Comparison of ENCODE assay signal across 8 cellular contexts in the genomic region with DNA sequence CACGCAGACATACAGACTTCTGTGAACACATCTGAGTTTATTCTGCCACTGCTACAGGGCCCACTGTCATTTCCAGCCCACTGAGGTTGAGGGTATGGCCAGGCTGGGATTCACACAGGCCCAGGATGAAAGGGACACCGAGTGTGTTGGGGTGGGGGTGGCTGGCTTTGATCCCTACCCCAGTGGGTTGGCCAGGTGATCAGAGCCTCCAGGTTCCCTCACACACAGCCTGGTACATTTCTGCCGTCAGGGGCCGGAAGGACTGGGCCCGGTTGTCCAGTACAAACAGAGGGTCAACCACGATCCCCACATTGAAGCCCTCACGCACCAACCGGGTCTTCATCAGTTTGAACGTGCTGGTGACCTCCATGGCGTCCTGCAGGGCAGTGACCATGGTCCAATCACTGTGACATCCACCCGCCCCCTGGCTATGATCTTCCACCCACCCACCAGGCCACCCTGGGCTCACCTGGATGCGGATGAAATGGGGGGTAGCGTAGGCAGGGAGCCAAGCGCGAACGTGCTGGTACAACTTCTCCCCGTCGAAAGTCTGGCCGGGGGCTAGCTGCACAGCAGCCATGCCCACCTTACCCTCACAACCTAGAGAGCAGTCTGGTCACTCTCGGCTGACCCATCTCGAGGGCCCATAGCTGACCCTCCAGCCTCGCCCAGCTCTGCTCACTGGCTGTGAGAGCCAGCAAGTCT. TPM values are rescaled to one million over a fixed set of nuclear protein-coding genes. Genes with fewer than 3 reads are reported as not detected.
DNase-seq lines count a peak whose midpoint lies in the region; ATAC-seq and TF ChIP-seq lines count a peak whose summit lies in the region.

No MANE protein-coding gene starts in this region.

- H3K4me1 ChIP-seq in Panc1 (ENCODE audit: control insufficient read depth, insufficient read depth, low read length) (peaks cover 6% of the 10 kb centered on the region; the same call in 1 of the 2 replicates), psoas muscle (peaks cover 19% of the 10 kb centered on the region)

- H3K9me3 ChIP-seq in Panc1 (ENCODE audit: control insufficient read depth, insufficient read depth, low read depth, low read length) (no peaks in the 10 kb centered on the region), psoas muscle (no peaks in the 10 kb centered on the region)

- ATAC-seq in GM18511 (IDR thresholded peaks at IDR 0.05; ENCODE audit: unreplicated experiment) (peak; percentile 18), Panc1 (no peak; the same call in 1 of the 2 replicates), psoas muscle (peak; percentile 3 to 16 (median 8)), HG03378 (IDR thresholded peaks at IDR 0.05; ENCODE audit: unreplicated experiment) (no peak)

- peak overlapping the region; percentile 85 for H3K27ac ChIP-seq in Panc1 (ENCODE audit: low read length)
- peak overlapping the region; percentile 82 for H3K27ac ChIP-seq in psoas muscle

- BruUV-seq in Panc1 (replicated peaks; lab: Mats Ljungman, UMichigan), result no TSS peak

- WGBS in psoas muscle, 3 donors, result 51 to 58% (median 54%) methylated on average over 22 of the region's 22 CpGs

- POLR2A ChIA-PET in Panc1 (lab: Charles Lee), result interaction anchor here (1.0 kb wide), 1 partner anchor 10 kb away, joined by 3 read pairs; no protein-coding TSS in a partner anchor

- DNase-seq in Panc1 (ENCODE audit: low read depth, low spot score) (no peak), fibroblast of mammary gland (ENCODE audit: low read depth) (no peak), psoas muscle (peak in 1 of 2 donors; percentile 70), medulla oblongata (ENCODE audit: extremely low spot score) (no peak), NCI-H2196 treated with DMSO at 0.1 percent for 48 hours (lab: John Stamatoyannopoulos, UW; ENCODE audit: unreplicated experiment) (no peak), DMS53 (lab: John Stamatoyannopoulos, UW) (no peak)

- H3K36me3 ChIP-seq in Panc1 (ENCODE audit: control insufficient read depth, insufficient read depth, low read length) (peaks cover 3% of the 10 kb centered on the region; the same call in 1 of the 2 replicates), psoas muscle (ENCODE audit: insufficient read depth in 1 of 2, low read depth in 1 of 2) (no peaks in the 10 kb centered on the region)

- in situ Hi-C loops in Panc1 (cut with HindIII; ENCODE audit: low pct_unique_long_range_greater_than_20kb, low sequenced_read_pairs), result no loop called here

- TF ChIP-seq CTCF in Panc1 (IDR thresholded peaks at IDR 0.05) (no peak), fibroblast of mammary gland (conservative IDR thresholded peaks at IDR 0.05; ENCODE audit: control insufficient read depth, insufficient read depth, low read depth, low read length) (no peak), psoas muscle (IDR thresholded peaks at IDR 0.05) (no peak)

- H3K4me3 ChIP-seq in Panc1 (ENCODE audit: low read depth in 2 of 2, low read length in 2 of 2) (peak overlapping the region; percentile 65 to 83), fibroblast of mammary gland (ENCODE audit: control insufficient read depth, low read depth, low read length) (peak overlapping the region; percentile 54), psoas muscle (peak overlapping the region; percentile 68)

- H3K27me3 ChIP-seq in Panc1 (ENCODE audit: control insufficient read depth, insufficient read depth, low read length) (no peaks in the 10 kb centered on the region), psoas muscle (ENCODE audit: insufficient read depth in 3 of 3, low read length in 2 of 3) (no peaks in the 10 kb centered on the region)

- intact Hi-C loops in Panc1 (cut with micrococcal nuclease; ENCODE audit: unreplicated experiment), result no loop called here
- intact Hi-C loops in psoas muscle (cut with DNase I), result no loop called here

- CTCF ChIA-PET in Panc1 (lab: Charles Lee), result no interaction called here

RNA-seq across cellular contexts. Expression of gene SLC27A5, which starts 13.3 kb away (rescaled TPM):
- 10.7 TPM for total RNA-seq in Panc1 (2021; ENCODE audit: unreplicated experiment)
- 34.8 TPM for polyA plus RNA-seq in Panc1 (2012; ENCODE audit: insufficient read length)
- total RNA-seq in psoas muscle, result 1 to 10 TPM; 3.1 to 6.6 (median 4.0) TPM
- 10 to 100 TPM in 2 of 3 donors, 1 to 10 TPM in 1; 6.1 to 11.0 (median 10.6) TPM for polyA plus RNA-seq in psoas muscle

RNA-seq across cellular contexts. Expression of gene ZBTB45, which starts 21.1 kb away (rescaled TPM):
- 24.7 TPM for total RNA-seq in Panc1 (2021; ENCODE audit: unreplicated experiment)
- polyA plus RNA-seq in Panc1 (2012; ENCODE audit: insufficient read length), result 33.6 TPM
- 10 to 100 TPM in 1 of 4 donors, 1 to 10 TPM in 3; 7.7 to 13.0 (median 9.9) TPM for total RNA-seq in psoas muscle
- polyA plus RNA-seq in psoas muscle, result 10 to 100 TPM in 1 of 3 donors, 1 to 10 TPM in 2; 6.2 to 12.5 (median 8.5) TPM

RNA-seq across cellular contexts. Expression of gene ZNF446, which starts 22.3 kb away (rescaled TPM):
- total RNA-seq in Panc1 (2021; ENCODE audit: unreplicated experiment), result 20.7 TPM
- 24.4 TPM for polyA plus RNA-seq in Panc1 (2012; ENCODE audit: insufficient read length)
- total RNA-seq in psoas muscle, result 1 to 10 TPM; 3.5 to 8.1 (median 4.9) TPM
- 1 to 10 TPM; 4.6 to 8.7 (median 6.3) TPM for polyA plus RNA-seq in psoas muscle

RNA-seq across cellular contexts. Expression of gene ZNF324, which starts 31.6 kb away (rescaled TPM):
- total RNA-seq in Panc1 (2021; ENCODE audit: unreplicated experiment) (12.8 TPM), psoas muscle (1 to 10 TPM; 3.5 to 7.2 (median 4.8) TPM)
- 9.0 TPM for polyA plus RNA-seq in Panc1 (2012; ENCODE audit: insufficient read length)
- 1 to 10 TPM; 2.1 to 6.4 (median 3.1) TPM for polyA plus RNA-seq in psoas muscle

RNA-seq across cellular contexts. Expression of gene TRIM28, which starts 45.4 kb away (rescaled TPM):
- total RNA-seq in Panc1 (2021; ENCODE audit: unreplicated experiment) (767 TPM), psoas muscle (100 to 1,000 TPM; 165 to 212 (median 197) TPM)
- 1,302 TPM for polyA plus RNA-seq in Panc1 (2012; ENCODE audit: insufficient read length)
- 100 to 1,000 TPM; 141 to 154 (median 147) TPM for polyA plus RNA-seq in psoas muscle

Comparison
In these comparisons a context has a peak if more than half of its experiments do, and no peak if none do; other contexts are left out.
1. ATAC-seq: peak in GM18511 (single experiment) and psoas muscle (4 of 4); none in Panc1 (single experiment) and HG03378 (single experiment).
2. Peak in every context shown above with its lines, with median percentiles within 50 percentile points of each other: H3K4me3 ChIP-seq.